18 cellular contexts compared by ENCODE assay signal in the genomic region with DNA sequence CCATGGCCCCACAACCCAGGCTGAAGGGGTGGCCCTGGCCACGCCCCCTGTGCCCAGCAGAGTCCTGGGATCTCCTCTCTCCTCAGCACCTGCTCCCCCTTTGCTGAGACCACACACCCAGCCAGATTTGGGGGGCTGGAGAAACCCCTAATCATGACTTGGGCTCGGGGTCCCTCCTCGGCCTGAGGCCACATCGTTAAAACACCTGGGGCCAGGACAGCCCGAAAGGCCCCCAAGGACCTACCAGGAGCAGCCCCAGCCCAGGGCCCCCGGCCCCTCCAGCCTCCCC.
DNase-seq lines count a peak whose midpoint lies in the region; ATAC-seq and TF ChIP-seq lines count a peak whose summit lies in the region.
"Had no signal": no experiment of that assay in that cellular context is flagged by ENCODE, and none has a peak within 500 bp of the region (broad histone marks: within the 10 kb centered on the region; RNA-seq: fewer than 3 reads in every experiment).

No MANE protein-coding gene starts in this region.

- no peaks in the 10 kb centered on the region for H4K20me1 ChIP-seq in HCT116 (ENCODE audit: insufficient read depth)

- H3K4me1 ChIP-seq in left ventricle myocardium inferior (no peaks in the 10 kb centered on the region), HCT116 (ENCODE audit: control insufficient read depth in 1 of 2, insufficient read depth in 2 of 2, low read length in 2 of 2) (peaks cover 13 to 25% of the 10 kb centered on the region in 2 experiments), lower lobe of right lung (no peaks in the 10 kb centered on the region), sigmoid colon (no peaks in the 10 kb centered on the region), uterus (no peaks in the 10 kb centered on the region)

- no peak for TF ChIP-seq EP300 in sigmoid colon (IDR thresholded peaks at IDR 0.05)

- POLR2A ChIA-PET in HCT116 (lab: Charles Lee) = no interaction called here

- 47 to 75% methylated on average over 6 of the region's 6 CpGs for WGBS in sigmoid colon, 2 donors

- ATAC-seq in Right ventricle myocardium superior (ENCODE audit: poor library complexity) = no peak
- ATAC-seq in HCT116 = no peak
- no peak for ATAC-seq in lower lobe of right lung

- H3K79me2 ChIP-seq in HCT116 (ENCODE audit: insufficient read depth, low read length) = no peaks in the 10 kb centered on the region

- H3K9me3 ChIP-seq in left ventricle myocardium inferior (replicated peaks) = no peaks in the 10 kb centered on the region
- H3K9me3 ChIP-seq in HCT116 (ENCODE audit: control insufficient read depth in 1 of 2, insufficient read depth in 1 of 2, low read depth in 1 of 2, low read length in 2 of 2) = no peaks in the 10 kb centered on the region
- H3K9me3 ChIP-seq in lower lobe of right lung = no peaks in the 10 kb centered on the region
- no peaks in the 10 kb centered on the region for H3K9me3 ChIP-seq in sigmoid colon
- H3K9me3 ChIP-seq in uterus = no peaks in the 10 kb centered on the region
- H3K9me3 ChIP-seq: BLaER1 treated with 17β-estradiol and CSF1 and Interleukin-3, amounts not matched to agents 10 nM and 100 nM; SK-N-SH had no signal

- intact Hi-C loops in Right ventricle myocardium superior (cut with DNase I) (no loop called here), left ventricle myocardium inferior (cut with micrococcal nuclease) (no loop called here), HCT116 (cut with micrococcal nuclease) (no loop called here), lower lobe of right lung (cut with DNase I) (no loop called here), sigmoid colon (cut with DNase I) (no loop called here), uterus (cut with DNase I; ENCODE audit: low total_unique reads) (no loop called here)

- H3K27ac ChIP-seq in left ventricle myocardium inferior (replicated peaks) (no peak overlapping the region), HCT116 (ENCODE audit: low read depth, low read length) (no peak overlapping the region), lower lobe of right lung (no peak overlapping the region), sigmoid colon (no peak overlapping the region), uterus (no peak overlapping the region)
- H3K27ac ChIP-seq: BLaER1 treated with 17β-estradiol and CSF1 and Interleukin-3, amounts not matched to agents 10 nM and 100 nM; KMS-11 had no signal

- H3K27me3 ChIP-seq in left ventricle myocardium inferior (ENCODE audit: low read depth) = peaks cover 61% of the 10 kb centered on the region
- no peaks in the 10 kb centered on the region for H3K27me3 ChIP-seq in HCT116 (ENCODE audit: insufficient read depth, low read length)
- peaks cover 47% of the 10 kb centered on the region for H3K27me3 ChIP-seq in lower lobe of right lung (ENCODE audit: low read depth)
- H3K27me3 ChIP-seq in sigmoid colon = peaks cover 13 to 64% (median 54%) of the 10 kb centered on the region in 3 donors
- H3K27me3 ChIP-seq in uterus = peaks cover 0 to 27% of the 10 kb centered on the region in 2 donors

- CTCF ChIA-PET in HCT116 (lab: Charles Lee) = no interaction called here

- no peak for TF ChIP-seq RAD21 in HCT116 (IDR thresholded peaks at IDR 0.05; ENCODE audit: low read depth)

- no TSS peak for BruUV-seq in HCT116 (replicated peaks; lab: Mats Ljungman, UMichigan)

- no peaks in the 10 kb centered on the region for H3K36me3 ChIP-seq in left ventricle myocardium inferior
- H3K36me3 ChIP-seq in HCT116 (ENCODE audit: control insufficient read depth in 1 of 2, insufficient read depth in 2 of 2, low read length in 2 of 2) = no peaks in the 10 kb centered on the region
- H3K36me3 ChIP-seq in lower lobe of right lung = no peaks in the 10 kb centered on the region
- no peaks in the 10 kb centered on the region for H3K36me3 ChIP-seq in sigmoid colon
- H3K36me3 ChIP-seq in uterus = no peaks in the 10 kb centered on the region
- H3K36me3 ChIP-seq: BLaER1 treated with 17β-estradiol and CSF1 and Interleukin-3, amounts not matched to agents 10 nM and 100 nM had no signal

- DNase-seq in Right ventricle myocardium superior (peak; percentile 36), left ventricle myocardium inferior (no peak), HCT116 (ENCODE audit: low read depth, low spot score) (no peak), lower lobe of right lung (peak; percentile 38), sigmoid colon (peak; percentile 40), cerebellar cortex (ENCODE audit: low spot score) (no peak), uterus (no peak)
- DNase-seq: GOT3, HCEC 1CT, NCI-H1417, NCI-H1694 treated with DMSO at 0.1 percent for 48 hours, NCI-H2081, NCI-H2171, NCI-H226, NCI-H510A had no signal

- H3K4me2 ChIP-seq in HCT116 (ENCODE audit: low read length) = no peak overlapping the region
- H3K4me2 ChIP-seq: KMS-11, SK-N-SH had no signal

- no peak for TF ChIP-seq POLR2A in HCT116 (IDR thresholded peaks at IDR 0.05; ENCODE audit: borderline replicate concordance, extremely low read depth, insufficient read depth, insufficient read length)
- no peak for TF ChIP-seq POLR2A in sigmoid colon (IDR thresholded peaks at IDR 0.05)
- TF ChIP-seq POLR2A in uterus (IDR thresholded peaks at IDR 0.05) = no peak

- TF ChIP-seq CTCF in left ventricle myocardium inferior (IDR thresholded peaks at IDR 0.05; ENCODE audit: borderline replicate concordance) (no peak), HCT116 (IDR thresholded peaks at IDR 0.05 in 2 of 3, conservative IDR thresholded peaks at IDR 0.05 in 1 of 3; ENCODE audit: borderline replicate concordance in 1 of 3, insufficient read depth in 1 of 3, low read depth in 2 of 3, low read length in 2 of 3) (no peak), lower lobe of right lung (IDR thresholded peaks at IDR 0.05) (no peak), sigmoid colon (IDR thresholded peaks at IDR 0.05) (no peak), uterus (IDR thresholded peaks at IDR 0.05) (no peak)

- no peak overlapping the region for H3K4me3 ChIP-seq in left ventricle myocardium inferior
- H3K4me3 ChIP-seq in HCT116 (replicated peaks in 1 of 2; ENCODE audit: low read depth in 1 of 2, low read length in 2 of 2) = no peak overlapping the region
- no peak overlapping the region for H3K4me3 ChIP-seq in lower lobe of right lung
- no peak overlapping the region for H3K4me3 ChIP-seq in sigmoid colon
- H3K4me3 ChIP-seq in uterus = no peak overlapping the region
- H3K4me3 ChIP-seq: BLaER1 treated with 17β-estradiol and CSF1 and Interleukin-3, amounts not matched to agents 10 nM and 100 nM had no signal

- 0 out of 2 replicates have a peak overlapping the region, but pooled peaks have one; percentile 48 for H3K9ac ChIP-seq in HCT116 (ENCODE audit: low read length)
- H3K9ac ChIP-seq: BLaER1 treated with 17β-estradiol and CSF1 and Interleukin-3, amounts not matched to agents 10 nM and 100 nM; KMS-11; SK-N-SH had no signal

- H3K9me2 ChIP-seq in HCT116 (ENCODE audit: insufficient read depth) = no peaks in the 10 kb centered on the region
- H3K9me2 ChIP-seq: SK-N-SH had no signal

- H2AFZ ChIP-seq in HCT116 (ENCODE audit: low read depth, low read length, poor library complexity, severe bottlenecking) = no peak overlapping the region

- RAD21 ChIA-PET in HCT116 (lab: Charles Lee; ENCODE audit: low non-redundant PET in 1 of 2, low total read pairs in 2 of 2, uncharacterized antibody in 2 of 2, unreplicated experiment in 2 of 2) = no interaction called here

TF ChIP-seq in HCT116, 20 proteins besides CTCF, POLR2A, EP300 and RAD21:
- TF ChIP-seq TCF7L2 (IDR thresholded peaks at IDR 0.05; ENCODE audit: borderline replicate concordance, extremely low read depth, insufficient read depth, insufficient read length) (no peak), MAX (IDR thresholded peaks at IDR 0.05) (no peak), CEBPB (IDR thresholded peaks at IDR 0.05; ENCODE audit: low read depth) (no peak), ZNF274 (IDR thresholded peaks at IDR 0.05; ENCODE audit: low read depth, low read length) (no peak), REST (IDR thresholded peaks at IDR 0.05; ENCODE audit: low read depth) (no peak), CBX3 (IDR thresholded peaks at IDR 0.05; ENCODE audit: low read depth) (no peak), ZFX (IDR thresholded peaks at IDR 0.05) (no peak), EZH2 (IDR thresholded peaks at IDR 0.05) (no peak)

Comparison
In these comparisons a context has a peak if more than half of its experiments do, and no peak if none do; other contexts are left out.
1. DNase-seq: peak in Right ventricle myocardium superior (single experiment), lower lobe of right lung (single experiment) and sigmoid colon (single experiment); none in left ventricle myocardium inferior (single experiment), HCT116 (single experiment), cerebellar cortex (single experiment) and uterus (0 of 2).